ENCODE assay signal across 28 cellular contexts in genomic region chr2:40483590-40483989, GRCh38.
"Had no signal": no experiment of that assay in that cellular context is flagged by ENCODE, and none has a peak within 500 bp of the region (broad histone marks: within the 10 kb centered on the region; RNA-seq: fewer than 3 reads in every experiment).

No MANE protein-coding gene starts in this region.

- H3K36me3 ChIP-seq: left lung, neural progenitor cell, ovary, right atrium auricular region, right lobe of liver, tibial nerve, vagina had no signal

- H3K4me1 ChIP-seq: right lobe of liver had no signal

- DNase-seq: hypothalamus; immature natural killer cell; kidney; left colon; mesendoderm; naive B cell; natural killer cell; nephron progenitor cell; ovary; right lobe of liver; stimulated activated CD4-positive, alpha-beta T cell treated with anti-CD3 and anti-CD28 coated beads, Interleukin-1b, Interleukin-23, amount 100 ng/mL, for 48 hours; stimulated activated CD4-positive, alpha-beta T cell treated with anti-CD3 and anti-CD28 coated beads, Interleukin-2, amount 100 ng/mL, for 48 hours; stimulated activated CD4-positive, alpha-beta T cell treated with anti-CD3 and anti-CD28 coated beads, Interleukin-4, amount 100 ng/mL, for 4 hours; stimulated activated CD8-positive, alpha-beta memory T cell treated with anti-CD3 and anti-CD28 coated beads, Interleukin-4, amount 100 ng/mL, for 48 hours; stimulated activated naive CD4-positive, alpha-beta T cell treated with Interleukin-2 at 50 U/mL for 16 hours; stimulated activated naive CD8-positive, alpha-beta T cell treated with anti-CD3 and anti-CD28 coated beads, Interleukin-15, amount 100 ng/mL, for 72 hours; substantia nigra had no signal

- H3K4me1 Mint-ChIP-seq: naive B cell; stimulated activated memory B cell treated with anti-CD40 and anti-IgM and Interleukin-4, amounts not matched to agents 10 μg/mL and 1 μg/mL and 100 μg/mL, for 72 hours; stimulated activated naive CD8-positive, alpha-beta T cell treated with anti-CD3 and anti-CD28 coated beads, Interleukin-15, amount 100 ng/mL, for 72 hours had no signal

- H3K9me3 ChIP-seq: ovary, right atrium auricular region, right lobe of liver, vagina had no signal

- H3K36me3 Mint-ChIP-seq: immature natural killer cell; mesothelial cell of epicardium; naive B cell; natural killer cell; neural progenitor cell; stimulated activated memory B cell treated with anti-CD40 and anti-IgM and Interleukin-4, amounts not matched to agents 10 μg/mL and 1 μg/mL and 100 μg/mL, for 72 hours; type B pancreatic cell had no signal

- H3K9me3 Mint-ChIP-seq: neural progenitor cell; stimulated activated naive CD8-positive, alpha-beta T cell treated with anti-CD3 and anti-CD28 coated beads, Interleukin-15, amount 100 ng/mL, for 72 hours; type B pancreatic cell had no signal

- H3K27me3 ChIP-seq: left lung, neural progenitor cell, ovary, right atrium auricular region, right lobe of liver, tibial nerve, vagina had no signal

- H3K4me3 Mint-ChIP-seq: immature natural killer cell; mesothelial cell of epicardium; naive B cell; natural killer cell; nephron progenitor cell; neural progenitor cell; stimulated activated memory B cell treated with anti-CD40 and anti-IgM and Interleukin-4, amounts not matched to agents 10 μg/mL and 1 μg/mL and 100 μg/mL, for 72 hours; stimulated activated naive CD8-positive, alpha-beta T cell treated with anti-CD3 and anti-CD28 coated beads, Interleukin-15, amount 100 ng/mL, for 72 hours; type B pancreatic cell had no signal

- H3K27me3 Mint-ChIP-seq: naive B cell; progenitor cell of endocrine pancreas; stimulated activated memory B cell treated with anti-CD40 and anti-IgM and Interleukin-4, amounts not matched to agents 10 μg/mL and 1 μg/mL and 100 μg/mL, for 72 hours; stimulated activated naive CD8-positive, alpha-beta T cell treated with anti-CD3 and anti-CD28 coated beads, Interleukin-15, amount 100 ng/mL, for 72 hours had no signal

- H3K27ac ChIP-seq: neural progenitor cell, ovary, right atrium auricular region, right lobe of liver, tibial nerve, vagina had no signal

- H3K27ac Mint-ChIP-seq: immature natural killer cell; mesothelial cell of epicardium; naive B cell; natural killer cell; nephron progenitor cell; neural progenitor cell; progenitor cell of endocrine pancreas; stimulated activated memory B cell treated with anti-CD40 and anti-IgM and Interleukin-4, amounts not matched to agents 10 μg/mL and 1 μg/mL and 100 μg/mL, for 72 hours; stimulated activated naive CD8-positive, alpha-beta T cell treated with anti-CD3 and anti-CD28 coated beads, Interleukin-15, amount 100 ng/mL, for 72 hours; type B pancreatic cell had no signal

- H3K4me3 ChIP-seq: left lung, lung, neural progenitor cell, ovary, right atrium auricular region, right lobe of liver, smooth muscle cell, tibial nerve, vagina had no signal

- ATAC-seq: left colon; left lung; natural killer cell; right lobe of liver; stimulated activated memory B cell treated with anti-CD40 and anti-IgM and Interleukin-4, amounts not matched to agents 10 μg/mL and 1 μg/mL and 100 μg/mL, for 72 hours; stimulated activated naive CD8-positive, alpha-beta T cell treated with anti-CD3 and anti-CD28 coated beads, Interleukin-15, amount 100 ng/mL, for 72 hours had no signal
